8 cellular contexts compared by ENCODE assay signal in the genomic region with DNA sequence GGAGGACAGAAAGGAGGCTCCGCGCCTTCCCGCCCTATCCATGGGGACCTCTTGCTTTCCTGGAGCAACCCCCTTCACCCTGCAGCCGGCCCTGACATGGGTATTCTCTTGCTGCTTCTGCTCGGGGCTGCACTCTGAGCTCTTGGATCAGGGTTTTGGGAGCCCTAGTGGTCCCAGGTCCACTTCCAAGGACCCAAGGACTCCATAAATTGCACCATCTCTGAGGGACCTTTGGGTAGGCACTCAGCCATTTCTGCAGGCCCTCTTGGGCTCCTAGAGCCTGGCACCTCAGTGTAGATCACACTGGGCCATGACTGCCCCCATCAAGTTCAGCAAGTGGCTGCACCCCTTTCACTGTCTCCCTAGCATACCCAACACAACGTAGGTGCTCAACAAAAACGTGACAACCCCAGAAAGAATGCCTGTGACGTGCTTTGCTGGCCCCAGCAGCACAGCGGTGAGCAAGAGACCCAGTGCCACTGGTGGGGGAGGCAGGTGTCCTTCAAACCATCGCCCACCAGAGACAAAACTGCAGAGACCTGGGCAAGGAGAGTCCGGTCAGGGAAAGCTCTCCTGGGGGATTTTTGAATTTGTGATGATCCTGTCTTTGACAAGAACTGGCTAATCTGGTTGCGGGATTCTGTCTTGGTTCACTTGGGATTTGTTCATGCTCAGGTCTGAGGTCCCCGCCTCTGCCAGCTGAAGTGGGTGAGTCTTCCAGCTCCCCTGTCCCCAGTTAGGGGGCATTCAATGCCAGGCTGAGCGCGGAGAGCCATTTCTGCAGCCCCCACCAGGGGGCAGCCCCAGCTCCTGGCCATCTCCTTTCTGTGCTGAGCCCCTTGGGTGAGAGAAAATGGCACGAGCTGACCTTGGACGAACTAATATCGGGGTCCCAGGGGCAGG. TPM values are rescaled to one million over a fixed set of nuclear protein-coding genes. Genes with fewer than 3 reads are reported as not detected.
A peak's percentile ranks its signal among the peaks of the same experiment; 100 is the strongest.
DNase-seq lines count a peak whose midpoint lies in the region; ATAC-seq lines count a peak whose summit lies in the region.

No MANE protein-coding gene starts in this region.

- no peaks in the 10 kb centered on the region for H3K36me3 Mint-ChIP-seq in activated CD4-positive, alpha-beta T cell treated with anti-CD3 and anti-CD28 coated beads, Interleukin-2, amount 10 ng/mL, durations not matched to agents 7 days and 5 days (ENCODE audit: low read depth)
- H3K36me3 Mint-ChIP-seq in naive B cell = no peaks in the 10 kb centered on the region

- H3K4me3 ChIP-seq in Jurkat, Clone E6-1 (ENCODE audit: low read length) = no peak overlapping the region

- ATAC-seq in naive B cell (ENCODE audit: low read depth in 2 of 2) (peak; percentile 63 to 67), GM19452 (IDR thresholded peaks at IDR 0.05; ENCODE audit: unreplicated experiment) (no peak), GM19463 (IDR thresholded peaks at IDR 0.05; ENCODE audit: unreplicated experiment) (no peak)

- H3K4me3 Mint-ChIP-seq in activated CD4-positive, alpha-beta T cell treated with anti-CD3 and anti-CD28 coated beads, Interleukin-2, amount 10 ng/mL, durations not matched to agents 7 days and 5 days = no peak overlapping the region
- peak overlapping the region in 2 of 8 donors; percentile 51 to 75 for H3K4me3 Mint-ChIP-seq in naive B cell

- H3K27me3 Mint-ChIP-seq in activated CD4-positive, alpha-beta T cell treated with anti-CD3 and anti-CD28 coated beads, Interleukin-2, amount 10 ng/mL, durations not matched to agents 7 days and 5 days = peaks cover 41% of the 10 kb centered on the region
- H3K27me3 Mint-ChIP-seq in naive B cell = peaks cover 25 to 43% (median 31%) of the 10 kb centered on the region in 3 donors

- H3K4me1 Mint-ChIP-seq in activated CD4-positive, alpha-beta T cell treated with anti-CD3 and anti-CD28 coated beads, Interleukin-2, amount 10 ng/mL, durations not matched to agents 7 days and 5 days = peaks cover 8% of the 10 kb centered on the region
- H3K4me1 Mint-ChIP-seq in naive B cell = peaks cover 15 to 22% (median 17%) of the 10 kb centered on the region in 3 donors

- no peak overlapping the region for H3K27ac Mint-ChIP-seq in activated CD4-positive, alpha-beta T cell treated with anti-CD3 and anti-CD28 coated beads, Interleukin-2, amount 10 ng/mL, durations not matched to agents 7 days and 5 days
- peak overlapping the region in 1 of 6 donors; percentile 24 for H3K27ac Mint-ChIP-seq in naive B cell

- POLR2A ChIA-PET in activated CD4-positive, alpha-beta T cell treated with anti-CD3 and anti-CD28 coated beads, Interleukin-2, amount 10 ng/mL, durations not matched to agents 7 days and 5 days (lab: Charles Lee) = no interaction called here

- DNase-seq in EL = peak; percentile 37
- peak; percentile 22 for DNase-seq in Jurkat, Clone E6-1 (ENCODE audit: low read depth, low spot score)
- peak; percentile 42 for DNase-seq in activated CD4-positive, alpha-beta T cell treated with anti-CD3 and anti-CD28 coated beads, Interleukin-2, amount 10 ng/mL, durations not matched to agents 7 days and 5 days
- peak; percentile 6 for DNase-seq in effector CD8-positive, alpha-beta T cell (lab: John Stamatoyannopoulos, UW)
- peak; percentile 50 for DNase-seq in naive B cell
- DNase-seq in NK-92 treated with Interleukin-12 subunit alpha and Interleukin-12 subunit beta, amount 100 ng/mL, for 24 hours (lab: John Stamatoyannopoulos, UW) = no peak

- CTCF ChIA-PET in activated CD4-positive, alpha-beta T cell treated with anti-CD3 and anti-CD28 coated beads, Interleukin-2, amount 10 ng/mL, durations not matched to agents 7 days and 5 days (lab: Charles Lee) = interaction anchor here (0.8 to 2.0 kb wide), 10 partner anchors 11 to 136 kb away, joined by 3 to 7 read pairs (median 3); no protein-coding TSS in a partner anchor

- H3K9me3 Mint-ChIP-seq in activated CD4-positive, alpha-beta T cell treated with anti-CD3 and anti-CD28 coated beads, Interleukin-2, amount 10 ng/mL, durations not matched to agents 7 days and 5 days = no peaks in the 10 kb centered on the region
- H3K9me3 Mint-ChIP-seq in naive B cell = no peaks in the 10 kb centered on the region

RNA-seq across cellular contexts. Expression of a gene that starts 2.5 kb away (rescaled TPM):
- polyA plus RNA-seq in Jurkat, Clone E6-1 (2012; ENCODE audit: insufficient read depth, insufficient read length) = 20.3 TPM
- total RNA-seq in activated CD4-positive, alpha-beta T cell treated with anti-CD3 and anti-CD28 coated beads, Interleukin-2, amount 10 ng/mL, durations not matched to agents 7 days and 5 days = 10 to 100 TPM; 34.4 to 35.5 TPM
- polyA plus RNA-seq in naive B cell (ENCODE audit: low read depth in 6 of 6) = 10 to 100 TPM in 5 of 6 donors, 1 to 10 TPM in 1; 7.3 to 29.7 (median 20.8) TPM

Comparison
In these comparisons a context has a peak if more than half of its experiments do, and no peak if none do; other contexts are left out.
1. ATAC-seq: peak in naive B cell (2 of 2); none in GM19452 (single experiment) and GM19463 (single experiment).